1 cellular context compared by ENCODE assay signal in genomic region chr6:28880894-28881780, GRCh38.
TF ChIP-seq lines count a peak whose summit lies in the region.

No MANE protein-coding gene starts in this region.

TF ChIP-seq in K562, 482 proteins besides CTCF, POLR2A, EP300 and RAD21 (continued from another document and continues in another):
- TF ChIP-seq CHAMP1 (IDR thresholded peaks at IDR 0.05) (peak; percentile 84; the same call in 1 of the 2 replicates), EZH2 (IDR thresholded peaks at IDR 0.05; ENCODE audit: borderline replicate concordance, low read depth, low read length) (no peak), ZC3H11A (IDR thresholded peaks at IDR 0.05; ENCODE audit: low read depth, low read length) (no peak), NCOA4 (IDR thresholded peaks at IDR 0.05; ENCODE audit: partially characterized antibody) (no peak), MTA3 (IDR thresholded peaks at IDR 0.05; ENCODE audit: borderline replicate concordance) (peak; percentile 69), REST (CRISPR knock-in tag; IDR thresholded peaks at IDR 0.05; ENCODE audit: low read depth) (no peak), ZNF280A (IDR thresholded peaks at IDR 0.05; ENCODE audit: low read depth, partially characterized antibody) (no peak), ZNF707 (CRISPR knock-in tag; conservative IDR thresholded peaks at IDR 0.05) (no peak), ID3 (CRISPR knock-in tag; IDR thresholded peaks at IDR 0.05) (no peak), ID3 (tag; IDR thresholded peaks at IDR 0.05) (peak; percentile 80), CXXC5 (CRISPR knock-in tag; IDR thresholded peaks at IDR 0.05) (peak; percentile 84), DNMT1 (IDR thresholded peaks at IDR 0.05) (no peak), GTF3C2 (IDR thresholded peaks at IDR 0.05; ENCODE audit: borderline replicate concordance, extremely low read depth, insufficient read length) (peak; percentile 95), FOXP1 (CRISPR knock-in tag; IDR thresholded peaks at IDR 0.05) (no peak), CAMTA2 (CRISPR knock-in tag; conservative IDR thresholded peaks at IDR 0.05) (no peak), TCF7L2 (IDR thresholded peaks at IDR 0.05; ENCODE audit: low read depth, low read length) (no peak), ATF4 (CRISPR knock-in tag; IDR thresholded peaks at IDR 0.05) (no peak), HINFP (tag; conservative IDR thresholded peaks at IDR 0.05; ENCODE audit: low read depth) (peak; percentile 64; the same call in 1 of the 2 replicates), E2F6 (IDR thresholded peaks at IDR 0.05; ENCODE audit: borderline replicate concordance in 1 of 2, extremely low read depth in 1 of 2, insufficient read depth in 1 of 2, insufficient read length in 1 of 2, low read depth in 1 of 2, low read length in 1 of 2, poor library complexity in 1 of 2, severe bottlenecking in 1 of 2) (peak in 1 of 2 experiments; percentile 32), ZNF217 (CRISPR knock-in tag; IDR thresholded peaks at IDR 0.05) (no peak), ZNF584 (CRISPR knock-in tag; IDR thresholded peaks at IDR 0.05; ENCODE audit: low read depth) (no peak), ZSCAN32 (CRISPR knock-in tag; IDR thresholded peaks at IDR 0.05) (no peak), MNT (conservative IDR thresholded peaks at IDR 0.05) (peak; percentile 90 to 91), RCOR1 (IDR thresholded peaks at IDR 0.05; ENCODE audit: borderline replicate concordance in 1 of 2, low read depth in 2 of 2, low read length in 2 of 2) (peak; percentile 7 to 79; a peak in 2 of 4 replicates), ZNF239 (CRISPR knock-in tag; IDR thresholded peaks at IDR 0.05) (no peak), E2F5 (CRISPR knock-in tag; IDR thresholded peaks at IDR 0.05) (no peak), SMARCB1 (IDR thresholded peaks at IDR 0.05; ENCODE audit: insufficient read length, low read depth) (no peak), ZNF592 (IDR thresholded peaks at IDR 0.05) (peak; percentile 93), ZNF436 (CRISPR knock-in tag; IDR thresholded peaks at IDR 0.05) (no peak), HEY1 (CRISPR knock-in tag; IDR thresholded peaks at IDR 0.05; ENCODE audit: borderline replicate concordance) (no peak), HNRNPLL (IDR thresholded peaks at IDR 0.05; ENCODE audit: low read depth, low read length, poor library complexity, severe bottlenecking) (peak; percentile 33), YBX1 (IDR thresholded peaks at IDR 0.05) (no peak), ZNF140 (CRISPR knock-in tag; IDR thresholded peaks at IDR 0.05) (no peak), SUPT5H (IDR thresholded peaks at IDR 0.05) (no peak), ZNF780A (CRISPR knock-in tag; IDR thresholded peaks at IDR 0.05) (no peak), ZNF586 (CRISPR knock-in tag; conservative IDR thresholded peaks at IDR 0.05) (no peak)
